In the genomic region with DNA sequence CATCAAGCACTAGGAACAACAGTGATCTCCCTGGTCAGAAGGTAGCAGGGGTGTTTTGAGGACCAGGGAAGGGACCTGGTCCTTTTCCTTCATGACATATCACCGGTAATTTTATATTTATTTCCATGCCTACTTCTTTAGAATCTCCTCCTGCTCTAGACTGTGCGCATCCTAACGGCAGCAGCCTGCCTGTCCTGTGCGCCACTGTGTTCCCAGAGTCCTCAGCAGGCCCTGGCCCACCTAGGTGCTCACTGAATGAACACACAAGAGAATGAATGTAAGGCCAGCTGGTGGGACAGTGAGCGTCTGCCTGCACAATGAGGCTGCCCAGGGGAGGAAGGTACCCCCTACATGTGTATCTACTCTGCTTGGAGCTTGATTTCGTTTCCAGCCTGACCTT, we compare ENCODE assay signal across 26 cellular contexts.
"Had no signal": no experiment of that assay in that cellular context is flagged by ENCODE, and none has a peak within 500 bp of the region (broad histone marks: within the 10 kb centered on the region; RNA-seq: fewer than 3 reads in every experiment).

No MANE protein-coding gene starts in this region.

- H3K4me1 ChIP-seq: Peyer's patch had no signal

- H3K27ac Mint-ChIP-seq: activated CD4-positive, alpha-beta memory T cell treated with anti-CD3 and anti-CD28 coated beads for 36 hours; activated CD4-positive, alpha-beta T cell treated with anti-CD3 and anti-CD28 coated beads, Interleukin-2, amount 10 ng/mL, durations not matched to agents 7 days and 5 days; activated naive CD8-positive, alpha-beta T cell treated with anti-CD3 and anti-CD28 coated beads, Interleukin-2, amount 50 U/mL, for 24 hours had no signal

- H3K4me3 ChIP-seq: Peyer's patch, SJCRH30 had no signal

- H3K36me3 Mint-ChIP-seq: activated CD4-positive, alpha-beta memory T cell treated with anti-CD3 and anti-CD28 coated beads for 36 hours; activated naive CD4-positive, alpha-beta T cell treated with anti-CD3 and anti-CD28 coated beads, Interleukin-2, amount 50 U/mL, for 72 hours; brain had no signal

- H3K27me3 ChIP-seq: Peyer's patch, SJCRH30 had no signal

- H3K27ac ChIP-seq: Peyer's patch, RWPE1, VCaP had no signal

- H3K9me3 ChIP-seq: Peyer's patch, SJCRH30, SK-N-SH had no signal

- H3K36me3 ChIP-seq: Peyer's patch, SJCRH30 had no signal

- H3K4me1 Mint-ChIP-seq: activated CD4-positive, alpha-beta T cell treated with anti-CD3 and anti-CD28 coated beads, Interleukin-2, amount 10 ng/mL, durations not matched to agents 7 days and 5 days; central memory CD8-positive, alpha-beta T cell had no signal

- H3K9me3 Mint-ChIP-seq: activated CD4-positive, alpha-beta memory T cell treated with anti-CD3 and anti-CD28 coated beads for 36 hours; activated CD4-positive, alpha-beta T cell treated with anti-CD3 and anti-CD28 coated beads, Interleukin-2, amount 10 ng/mL, durations not matched to agents 7 days and 5 days; activated naive CD4-positive, alpha-beta T cell treated with anti-CD3 and anti-CD28 coated beads, Interleukin-2, amount 50 U/mL, for 72 hours; activated naive CD8-positive, alpha-beta T cell treated with anti-CD3 and anti-CD28 coated beads, Interleukin-2, amount 50 U/mL, for 24 hours; activated T-cell treated with anti-CD3 and anti-CD28 coated beads, Interleukin-2, amount 50 U/mL, for 4 hours; central memory CD8-positive, alpha-beta T cell had no signal

- ATAC-seq: activated naive CD4-positive, alpha-beta T cell treated with anti-CD3 and anti-CD28 coated beads, Interleukin-2, amount 50 U/mL, for 72 hours; activated naive CD8-positive, alpha-beta T cell treated with anti-CD3 and anti-CD28 coated beads, Interleukin-2, amount 50 U/mL, for 24 hours; activated T-cell treated with anti-CD3 and anti-CD28 coated beads, Interleukin-2, amount 50 U/mL, for 4 hours had no signal

- DNase-seq: activated CD4-positive, alpha-beta memory T cell treated with anti-CD3 and anti-CD28 coated beads for 36 hours; activated CD4-positive, alpha-beta T cell treated with anti-CD3 and anti-CD28 coated beads, Interleukin-2, amount 10 ng/mL, durations not matched to agents 7 days and 5 days; activated CD4-positive, CD25-positive, alpha-beta regulatory T cell; activated CD8-positive, alpha-beta memory T cell treated with anti-CD3 and anti-CD28 coated beads for 24 hours; activated effector memory CD4-positive, alpha-beta T cell treated with anti-CD3 and anti-CD28 coated beads, Interleukin-2, amount 50 U/mL, for 16 hours; activated naive CD4-positive, alpha-beta T cell treated with Interleukin-2 at 50 U/mL for 16 hours; activated naive CD8-positive, alpha-beta T cell treated with anti-CD3 and anti-CD28 coated beads, Interleukin-2, amount 50 U/mL, for 24 hours; activated T-cell treated with anti-CD3 and anti-CD28 coated beads, Interleukin-2, amount 50 U/mL, for 4 hours; amniotic stem cell; Kasumi-1; NCI-H187; NCI-H2171 treated with DMSO at 0.1 percent for 48 hours; NCI-H226; NCI-H510A treated with DMSO at 0.1 percent for 48 hours; NCI-H774; NK-92 treated with Interleukin-12 subunit alpha and Interleukin-12 subunit beta, amount 100 ng/mL, for 24 hours; Peyer's patch; Right ventricle myocardium superior; SJCRH30; SK-N-SH; T-helper 1 cell had no signal

- H3K4me3 Mint-ChIP-seq: activated CD4-positive, alpha-beta memory T cell treated with anti-CD3 and anti-CD28 coated beads for 36 hours; activated CD4-positive, alpha-beta T cell treated with anti-CD3 and anti-CD28 coated beads, Interleukin-2, amount 10 ng/mL, durations not matched to agents 7 days and 5 days; activated naive CD8-positive, alpha-beta T cell treated with anti-CD3 and anti-CD28 coated beads, Interleukin-2, amount 50 U/mL, for 24 hours; activated T-cell treated with anti-CD3 and anti-CD28 coated beads, Interleukin-2, amount 50 U/mL, for 4 hours; brain; central memory CD8-positive, alpha-beta T cell had no signal

- H3K27me3 Mint-ChIP-seq: activated CD4-positive, alpha-beta memory T cell treated with anti-CD3 and anti-CD28 coated beads for 36 hours; activated CD4-positive, alpha-beta T cell treated with anti-CD3 and anti-CD28 coated beads, Interleukin-2, amount 10 ng/mL, durations not matched to agents 7 days and 5 days had no signal
